Comparison of ENCODE assay signal across 9 cellular contexts in genomic region chr6:10722570-10722819, GRCh38. TPM values are rescaled to one million over a fixed set of nuclear protein-coding genes. Genes with fewer than 3 reads are reported as not detected.
DNase-seq lines count a peak whose midpoint lies in the region; ATAC-seq and TF ChIP-seq lines count a peak whose summit lies in the region.
"Had no signal": no experiment of that assay in that cellular context is flagged by ENCODE, and none has a peak within 500 bp of the region (broad histone marks: within the 10 kb centered on the region; RNA-seq: fewer than 3 reads in every experiment).

No MANE protein-coding gene starts in this region.

- no peak overlapping the region for H2BK12ac ChIP-seq in mesenchymal stem cell (ENCODE audit: low read length in 2 of 2)

- H3K23ac ChIP-seq in mesenchymal stem cell (ENCODE audit: low read length in 2 of 2), result no peak overlapping the region

- H3K9me3 ChIP-seq in heart right ventricle (peaks cover 0 to 17% (median 0%) of the 10 kb centered on the region in 11 donors), mesenchymal stem cell (ENCODE audit: control insufficient read depth, low read length) (peaks cover 12% of the 10 kb centered on the region)

- peaks cover 0 to 10% (median 3%) of the 10 kb centered on the region in 5 experiments for H3K9me3 Mint-ChIP-seq in brain

- no peak for DNase-seq in heart right ventricle
- DNase-seq in Right ventricle myocardium inferior (ENCODE audit: missing footprints), result no peak
- no peak for DNase-seq in mesenchymal stem cell
- DNase-seq in NCI-H524 (lab: John Stamatoyannopoulos, UW), result no peak
- DNase-seq in left colon, result no peak
- DNase-seq in DMS114 treated with DMSO at 0.1 percent for 48 hours (lab: John Stamatoyannopoulos, UW; ENCODE audit: unreplicated experiment), result no peak

- H3K4me1 ChIP-seq in heart right ventricle (peaks cover 18 to 56% (median 34%) of the 10 kb centered on the region in 9 donors), mesenchymal stem cell (ENCODE audit: control insufficient read depth, insufficient read depth, low read depth, low read length) (peaks cover 3% of the 10 kb centered on the region), urinary bladder (ENCODE audit: insufficient read depth) (no peaks in the 10 kb centered on the region)

- no peak overlapping the region for H4K91ac ChIP-seq in mesenchymal stem cell (ENCODE audit: low read length)

- H2BK15ac ChIP-seq in mesenchymal stem cell (ENCODE audit: low read depth, poor library complexity, severe bottlenecking), result no peak overlapping the region

- TF ChIP-seq CTCF in heart right ventricle (IDR thresholded peaks at IDR 0.05), result no peak
- no peak for TF ChIP-seq CTCF in brain (conservative IDR thresholded peaks at IDR 0.05)

- peaks cover 33% of the 10 kb centered on the region for H3K79me1 ChIP-seq in mesenchymal stem cell (replicated peaks; ENCODE audit: low read length, poor library complexity, severe bottlenecking)

- peak overlapping the region; percentile 94 for H4K8ac ChIP-seq in mesenchymal stem cell (ENCODE audit: low read length)

- H3K4me3 Mint-ChIP-seq in brain, result peak overlapping the region; percentile 98 to 99 (median 98)

- H2BK120ac ChIP-seq in mesenchymal stem cell (ENCODE audit: low read depth, low read length), result peak overlapping the region; percentile 15

- 3 to 4% methylated on average over 6 of the region's 6 CpGs for WGBS in heart right ventricle, 2 donors
- WGBS in mesenchymal stem cell, result 2% methylated on average over 6 of the region's 6 CpGs
- WGBS in urinary bladder, result 0% methylated on average over 6 of the region's 6 CpGs

- H3K27me3 Mint-ChIP-seq in brain, result peaks cover 7% of the 10 kb centered on the region

- H3K18ac ChIP-seq in mesenchymal stem cell (ENCODE audit: low read depth in 1 of 2, low read length in 2 of 2), result peak overlapping the region in 1 of 2 experiments; percentile 60

- H2BK5ac ChIP-seq in mesenchymal stem cell (ENCODE audit: low read depth, low read length, poor library complexity, severe bottlenecking), result no peak overlapping the region

- H3K27me3 ChIP-seq in heart right ventricle (no peaks in the 10 kb centered on the region), mesenchymal stem cell (ENCODE audit: control insufficient read depth in 1 of 2, insufficient read depth in 1 of 2, low read length in 2 of 2) (no peaks in the 10 kb centered on the region)

- H3K4me3 ChIP-seq in heart right ventricle (peak overlapping the region in 9 of 10 donors; percentile 72 to 96 (median 79)), mesenchymal stem cell (ENCODE audit: insufficient read depth in 1 of 2, low read depth in 1 of 2, low read length in 2 of 2) (peak overlapping the region; percentile 82 to 98), urinary bladder (ENCODE audit: low read depth, low read length) (peak overlapping the region; percentile 65)

- H3K9ac ChIP-seq in mesenchymal stem cell (ENCODE audit: low read length), result peak overlapping the region; percentile 99

- H3K4me1 Mint-ChIP-seq in brain, result peaks cover 56% of the 10 kb centered on the region

- H3K4ac ChIP-seq in mesenchymal stem cell (ENCODE audit: low read depth in 1 of 2, low read length in 2 of 2), result peak overlapping the region in 1 of 2 experiments; percentile 82

- H3K36me3 ChIP-seq in heart right ventricle (peaks cover 0 to 31% (median 10%) of the 10 kb centered on the region in 9 donors), mesenchymal stem cell (ENCODE audit: control insufficient read depth in 1 of 2, insufficient read depth in 2 of 2, low read depth in 1 of 2, low read length in 2 of 2) (peaks cover 29% of the 10 kb centered on the region in 2 experiments), urinary bladder (ENCODE audit: insufficient read depth) (no peaks in the 10 kb centered on the region)

- H3K27ac ChIP-seq in heart right ventricle (peak overlapping the region in 9 of 10 donors; percentile 79 to 96 (median 92)), mesenchymal stem cell (ENCODE audit: low read length, poor library complexity, severe bottlenecking) (peak overlapping the region; percentile 75), urinary bladder (ENCODE audit: low read depth) (peak overlapping the region; percentile 69)

- intact Hi-C loops in heart right ventricle (cut with DNase I) (loop anchor here in 6 of 10 donors (1.0 to 2.0 kb wide), 4 partner anchors 24 to 28 kb away; partner anchors contain the start of genes TMEM14B (in 5 of the 6), C6orf52 (in 3 of the 6) and PAK1IP1 (in 3 of the 6)), Right ventricle myocardium inferior (cut with DNase I) (loop anchor here (1.0 to 10.0 kb wide), 3 partner anchors 25 to 208 kb away; partner anchors contain the start of genes C6orf52, PAK1IP1 and TMEM14B), left colon (cut with DNase I, micrococcal nuclease) (no loop called here)

- H2AK5ac ChIP-seq in mesenchymal stem cell (ENCODE audit: low read length, severe bottlenecking), result no peak overlapping the region

- peak overlapping the region; percentile 88 for H3K4me2 ChIP-seq in mesenchymal stem cell (ENCODE audit: low read length, poor library complexity, severe bottlenecking)

- ATAC-seq in heart right ventricle (no peak), Right ventricle myocardium inferior (no peak), left colon (no peak)

- peak overlapping the region; percentile 98 to 100 (median 99) for H3K27ac Mint-ChIP-seq in brain

- no peak overlapping the region for H2AFZ ChIP-seq in mesenchymal stem cell (ENCODE audit: low read depth, low read length)

- no peak overlapping the region for H3K14ac ChIP-seq in mesenchymal stem cell (ENCODE audit: low read length in 2 of 2)

- H3K36me3 Mint-ChIP-seq in brain, result peaks cover 27% of the 10 kb centered on the region

RNA-seq across cellular contexts. Expression of gene TMEM14C, which starts 0.4 kb away (rescaled TPM):
- total RNA-seq in heart right ventricle, result 100 to 1,000 TPM; 105 to 133 (median 116) TPM
- 100 to 1,000 TPM; 114 to 116 TPM for polyA plus RNA-seq in heart right ventricle
- total RNA-seq in Right ventricle myocardium inferior, result 120 TPM
- 162 TPM for polyA plus RNA-seq in brain (ENCODE audit: insufficient read depth, low read depth, low replicate concordance)
- 216 TPM for polyA plus RNA-seq in mesenchymal stem cell (2013, experiment 1 of 2)
- polyA plus RNA-seq in mesenchymal stem cell (2013, experiment 2 of 2), result 223 TPM
- 90.4 TPM for total RNA-seq in urinary bladder
- polyA plus RNA-seq in urinary bladder, result 147 TPM
- total RNA-seq in left colon, result 10 to 100 TPM; 77.2 to 98.0 TPM

RNA-seq across cellular contexts. Expression of gene TMEM14B, which starts 25.1 kb away (rescaled TPM):
- 100 to 1,000 TPM in 9 of 10 donors, 10 to 100 TPM in 1; 93.5 to 116 (median 108) TPM for total RNA-seq in heart right ventricle
- polyA plus RNA-seq in heart right ventricle, result 10 to 100 TPM; 64.5 to 71.2 TPM
- 106 TPM for total RNA-seq in Right ventricle myocardium inferior
- 84.6 TPM for polyA plus RNA-seq in brain (ENCODE audit: insufficient read depth, low read depth, low replicate concordance)
- 76.2 TPM for polyA plus RNA-seq in mesenchymal stem cell (2013, experiment 1 of 2)
- 78.3 TPM for polyA plus RNA-seq in mesenchymal stem cell (2013, experiment 2 of 2)
- 78.7 TPM for total RNA-seq in urinary bladder
- 51.5 TPM for polyA plus RNA-seq in urinary bladder
- 10 to 100 TPM; 61.1 to 62.6 TPM for total RNA-seq in left colon

RNA-seq across cellular contexts. Expression of gene PAK1IP1, which starts 27.7 kb away (rescaled TPM):
- 10 to 100 TPM in 2 of 10 donors, 1 to 10 TPM in 8; 5.8 to 13.5 (median 8.4) TPM for total RNA-seq in heart right ventricle
- 10 to 100 TPM in 1 of 2 donors, 1 to 10 TPM in 1; 6.1 to 15.7 TPM for polyA plus RNA-seq in heart right ventricle
- 11.5 TPM for total RNA-seq in Right ventricle myocardium inferior
- 7.6 TPM for polyA plus RNA-seq in brain (ENCODE audit: insufficient read depth, low read depth, low replicate concordance)
- 22.4 TPM for polyA plus RNA-seq in mesenchymal stem cell (2013, experiment 1 of 2)
- 23.4 TPM for polyA plus RNA-seq in mesenchymal stem cell (2013, experiment 2 of 2)
- 16.8 TPM for total RNA-seq in urinary bladder
- 11.7 TPM for polyA plus RNA-seq in urinary bladder
- total RNA-seq in left colon, result 1 to 10 TPM; 7.5 to 9.4 TPM

RNA-seq across cellular contexts. Expression of gene C6orf52, which starts 28.1 kb away (rescaled TPM):
- total RNA-seq in heart right ventricle, result 1 to 10 TPM in 2 of 10 donors, under 1 TPM in 5, not detected in 3; 0.59 to 1.6 (median 0.86) TPM
- under 1 TPM; 0.80 to 0.88 TPM for polyA plus RNA-seq in heart right ventricle
- total RNA-seq in Right ventricle myocardium inferior, result 0.49 TPM
- 10.1 TPM for polyA plus RNA-seq in brain (ENCODE audit: insufficient read depth, low read depth, low replicate concordance)
- polyA plus RNA-seq in mesenchymal stem cell (2013, experiment 1 of 2), result 1.7 TPM
- 2.4 TPM for polyA plus RNA-seq in mesenchymal stem cell (2013, experiment 2 of 2)
- total RNA-seq in urinary bladder, result not detected
- polyA plus RNA-seq in urinary bladder, result 0.57 TPM
- 1 to 10 TPM in 1 of 2 donors, not detected in 1; 1.8 TPM for total RNA-seq in left colon
- total RNA-seq: lung microvascular endothelial cell had no signal

Comparison
In these comparisons a context has a peak if more than half of its experiments do, and no peak if none do; other contexts are left out.
1. intact Hi-C loops: an anchor here in heart right ventricle (1.0 to 2.0 kb wide) and Right ventricle myocardium inferior (1.0 to 10.0 kb wide); none called in left colon.